ENCODE assay signal across 24 cellular contexts in the genomic region with DNA sequence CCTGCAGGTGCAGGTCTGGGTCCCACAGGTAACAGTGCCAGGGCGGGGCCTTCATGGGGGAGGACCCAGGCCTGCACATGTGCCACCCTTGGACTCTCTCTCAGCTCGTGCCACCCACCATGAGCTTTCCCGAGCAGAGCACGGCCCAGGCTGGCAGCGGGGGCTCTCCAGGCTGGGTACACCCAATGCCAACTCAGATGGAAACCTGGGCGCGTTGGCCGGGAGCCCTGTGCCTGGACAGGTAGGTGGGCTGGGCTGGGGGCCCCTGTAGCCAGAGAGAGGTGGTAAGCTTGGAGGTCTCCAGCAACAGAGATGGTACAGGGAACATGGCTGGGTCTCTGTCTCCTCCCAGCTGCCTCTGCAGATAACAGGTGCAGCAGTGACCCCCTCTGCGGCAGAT.
A peak's percentile ranks its signal among the peaks of the same experiment; 100 is the strongest.
DNase-seq lines count a peak whose midpoint lies in the region; ATAC-seq lines count a peak whose summit lies in the region.
"Had no signal": no experiment of that assay in that cellular context is flagged by ENCODE, and none has a peak within 500 bp of the region (broad histone marks: within the 10 kb centered on the region; RNA-seq: fewer than 3 reads in every experiment).

No MANE protein-coding gene starts in this region.

- H3K36me3 ChIP-seq in H7 (replicated peaks; ENCODE audit: control insufficient read depth, insufficient read depth, low read length) (no peaks in the 10 kb centered on the region), neuronal stem cell (replicated peaks in 1 of 2; ENCODE audit: control insufficient read depth in 2 of 2, insufficient read depth in 2 of 2, low read length in 2 of 2) (no peaks in the 10 kb centered on the region)
- H3K36me3 ChIP-seq: BE2C, BLaER1 had no signal

- H3K4me1 ChIP-seq in neuronal stem cell (ENCODE audit: control insufficient read depth in 2 of 2, insufficient read depth in 1 of 2, low read depth in 1 of 2, low read length in 2 of 2) = no peaks in the 10 kb centered on the region
- H3K4me1 ChIP-seq: BE2C, BLaER1 had no signal

- peak overlapping the region; percentile 19 for H3K18ac ChIP-seq in neuronal stem cell (ENCODE audit: low read length)

- no peak overlapping the region for H2AFZ ChIP-seq in neuronal stem cell (ENCODE audit: low read length)

- no peak overlapping the region for H2BK15ac ChIP-seq in neuronal stem cell (ENCODE audit: low read length)

- H2BK120ac ChIP-seq in neuronal stem cell (ENCODE audit: low read depth, low read length) = no peak overlapping the region

- H3K4me3 ChIP-seq in H7 (ENCODE audit: insufficient read depth, low read depth, low read length) = no peak overlapping the region
- no peak overlapping the region for H3K4me3 ChIP-seq in neuronal stem cell (ENCODE audit: low read length in 2 of 2)
- H3K4me3 ChIP-seq: BLaER1, GM12878 had no signal

- no peaks in the 10 kb centered on the region for H3K9me3 ChIP-seq in neuronal stem cell (replicated peaks in 1 of 2; ENCODE audit: control insufficient read depth in 2 of 2, insufficient read depth in 1 of 2, low read depth in 1 of 2, low read length in 2 of 2)
- H3K9me3 ChIP-seq: BE2C, BLaER1 had no signal

- no peak overlapping the region for H3K27ac ChIP-seq in neuronal stem cell (replicated peaks; ENCODE audit: low read length)
- H3K27ac ChIP-seq: BLaER1 had no signal

- H2BK5ac ChIP-seq in neuronal stem cell (ENCODE audit: low read length) = no peak overlapping the region

- H3K4ac ChIP-seq in neuronal stem cell (ENCODE audit: low read length) = no peak overlapping the region

- no peak overlapping the region for H2BK12ac ChIP-seq in neuronal stem cell (ENCODE audit: low read length)

- H3K9ac ChIP-seq in neuronal stem cell (ENCODE audit: low read depth, low read length, poor library complexity) = no peak overlapping the region
- H3K9ac ChIP-seq: BLaER1 had no signal

- no peak overlapping the region for H3K4me3 Mint-ChIP-seq in stimulated activated memory B cell treated with anti-CD40 and anti-IgM and Interleukin-4, amounts not matched to agents 10 μg/mL and 1 μg/mL and 100 μg/mL, for 72 hours
- H3K4me3 Mint-ChIP-seq: CD14-positive monocyte; CD4-positive, CD25-positive, alpha-beta regulatory T cell; CD8-positive, alpha-beta memory T cell had no signal

- H4K8ac ChIP-seq in neuronal stem cell (ENCODE audit: low read depth, low read length) = no peak overlapping the region

- H3K27ac Mint-ChIP-seq in stimulated activated memory B cell treated with anti-CD40 and anti-IgM and Interleukin-4, amounts not matched to agents 10 μg/mL and 1 μg/mL and 100 μg/mL, for 72 hours = no peak overlapping the region
- H3K27ac Mint-ChIP-seq: CD4-positive, alpha-beta memory T cell; CD4-positive, CD25-positive, alpha-beta regulatory T cell; CD8-positive, alpha-beta memory T cell had no signal

- peak; percentile 26 for DNase-seq in H7
- DNase-seq in neuronal stem cell (ENCODE audit: low spot score) = no peak
- no peak for DNase-seq in hippocampal formation (lab: John Stamatoyannopoulos, UW)
- DNase-seq in activated CD4-positive, alpha-beta T cell treated with anti-CD3 and anti-CD28 coated beads, Interleukin-2, amount 50 U/mL, for 48 hours = no peak
- DNase-seq in left ventricle myocardium superior = no peak
- DNase-seq: 8988T; ACHN; BE2C; C1 segment of cervical spinal cord; CD4-positive, alpha-beta memory T cell; CD4-positive, CD25-positive, alpha-beta regulatory T cell; CD8-positive, alpha-beta memory T cell; COR-L47; DMS 273 treated with DMSO at 0.1 percent for 48 hours; DMS153; DMS53; DMS79; DND-41; EL; GDM1 had no signal

- peak overlapping the region; percentile 63 for H2AK5ac ChIP-seq in neuronal stem cell (ENCODE audit: low read depth, low read length)

- ATAC-seq in stimulated activated memory B cell treated with anti-CD40 and anti-IgM and Interleukin-4, amounts not matched to agents 10 μg/mL and 1 μg/mL and 100 μg/mL, for 72 hours = peak; percentile 24
- no peak for ATAC-seq in left ventricle myocardium superior
- ATAC-seq: GM12878 had no signal

- no peaks in the 10 kb centered on the region for H3K79me1 ChIP-seq in neuronal stem cell (ENCODE audit: low read depth, low read length)

- H3K4me2 ChIP-seq in neuronal stem cell (ENCODE audit: insufficient read depth, low read length, poor library complexity, severe bottlenecking) = no peak overlapping the region
- H3K4me2 ChIP-seq: BLaER1 had no signal

- no CpG with 5 or more reads among the region's 9 CpGs for WGBS in neuronal stem cell (ENCODE audit: extremely low coverage in 2 of 2, insufficient read length in 2 of 2, insufficient replicate concordance in 1 of 2), 2 donors

- H4K91ac ChIP-seq in neuronal stem cell (ENCODE audit: low read depth, low read length, poor library complexity) = no peak overlapping the region

- no peaks in the 10 kb centered on the region for H3K4me1 Mint-ChIP-seq in stimulated activated memory B cell treated with anti-CD40 and anti-IgM and Interleukin-4, amounts not matched to agents 10 μg/mL and 1 μg/mL and 100 μg/mL, for 72 hours
- H3K4me1 Mint-ChIP-seq: CD14-positive monocyte had no signal

- H3K27me3 ChIP-seq in H7 (ENCODE audit: control insufficient read depth, insufficient read depth, low read length) (no peaks in the 10 kb centered on the region), neuronal stem cell (ENCODE audit: control insufficient read depth in 3 of 3, insufficient read depth in 3 of 3, low read depth in 1 of 3, low read length in 3 of 3) (no peaks in the 10 kb centered on the region)
- H3K27me3 ChIP-seq: BE2C, BLaER1 had no signal

- intact Hi-C loops in left ventricle myocardium superior (cut with micrococcal nuclease) = no loop called here

- H3K36me3 Mint-ChIP-seq in stimulated activated memory B cell treated with anti-CD40 and anti-IgM and Interleukin-4, amounts not matched to agents 10 μg/mL and 1 μg/mL and 100 μg/mL, for 72 hours = no peaks in the 10 kb centered on the region
- H3K36me3 Mint-ChIP-seq: CD14-positive monocyte; CD4-positive, alpha-beta memory T cell; CD4-positive, CD25-positive, alpha-beta regulatory T cell; CD8-positive, alpha-beta memory T cell had no signal

- H3K14ac ChIP-seq in neuronal stem cell (ENCODE audit: low read length) = no peak overlapping the region

- H3K27me3 Mint-ChIP-seq in stimulated activated memory B cell treated with anti-CD40 and anti-IgM and Interleukin-4, amounts not matched to agents 10 μg/mL and 1 μg/mL and 100 μg/mL, for 72 hours = peaks cover 23% of the 10 kb centered on the region
- H3K27me3 Mint-ChIP-seq: CD4-positive, CD25-positive, alpha-beta regulatory T cell had no signal

- H3K23ac ChIP-seq in neuronal stem cell (ENCODE audit: low read depth, low read length, poor library complexity) = peak overlapping the region; percentile 43

- no peaks in the 10 kb centered on the region for H3K9me3 Mint-ChIP-seq in stimulated activated memory B cell treated with anti-CD40 and anti-IgM and Interleukin-4, amounts not matched to agents 10 μg/mL and 1 μg/mL and 100 μg/mL, for 72 hours
- H3K9me3 Mint-ChIP-seq: CD4-positive, alpha-beta memory T cell had no signal
